In the genomic region with DNA sequence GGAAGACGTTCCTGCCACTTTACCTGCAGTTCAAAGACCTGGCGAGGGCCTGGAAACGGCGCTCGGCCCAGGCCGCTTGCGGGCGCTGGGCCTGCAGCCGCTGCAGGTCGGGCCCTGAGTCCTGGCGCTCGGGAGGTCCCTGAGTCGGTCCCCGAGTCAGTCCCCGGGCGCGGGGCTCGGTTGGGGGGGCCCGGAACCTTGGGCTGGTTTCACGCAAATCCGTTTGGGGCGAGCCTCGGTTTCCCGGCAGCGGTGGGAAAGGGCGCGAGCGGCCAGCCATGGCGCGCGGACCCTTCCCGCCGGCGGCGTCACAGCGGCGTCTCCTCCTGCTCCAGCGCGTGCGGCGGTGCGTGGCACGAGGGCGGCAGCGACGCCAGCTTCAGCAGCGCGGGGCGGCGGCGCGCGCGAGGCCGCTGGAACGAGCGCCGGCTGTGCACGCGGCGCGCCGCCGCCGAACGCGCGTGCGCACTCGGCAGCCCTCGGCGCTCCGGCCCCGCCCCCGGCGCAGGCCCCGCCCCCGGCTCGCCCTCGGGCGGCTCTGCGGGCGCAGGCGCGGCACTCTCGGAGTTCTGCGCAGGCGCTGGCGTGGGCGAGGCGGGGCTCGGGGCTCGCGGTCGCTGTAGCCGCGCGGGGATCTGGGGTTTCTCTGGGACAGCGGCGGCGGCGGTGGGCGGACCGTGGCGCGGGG, we compare ENCODE assay signal across 8 cellular contexts. TPM values are rescaled to one million over a fixed set of nuclear protein-coding genes. Genes with fewer than 3 reads are reported as not detected.
DNase-seq lines count a peak whose midpoint lies in the region; ATAC-seq and TF ChIP-seq lines count a peak whose summit lies in the region.

No MANE protein-coding gene starts in this region.

- peak overlapping the region; percentile 60 to 85 for H3K27ac ChIP-seq in liver (ENCODE audit: low read depth in 1 of 2, low read length in 2 of 2)

- H3K27me3 ChIP-seq in BJ (ENCODE audit: control insufficient read depth, insufficient read depth, low read length) (no peaks in the 10 kb centered on the region), liver (ENCODE audit: control insufficient read depth in 4 of 4, insufficient read depth in 4 of 4, low read length in 3 of 4) (peaks cover 0 to 4% (median 0%) of the 10 kb centered on the region in 4 donors)

- no peak for TF ChIP-seq RAD21 in liver (IDR thresholded peaks at IDR 0.05)

- ATAC-seq in HG03432 (IDR thresholded peaks at IDR 0.05; ENCODE audit: unreplicated experiment) = peak; percentile 77

- DNase-seq in BJ (ENCODE audit: low read depth) (no peak), GM19238 (ENCODE audit: insufficient read length, low spot score) (peak; percentile 99), NCI-H510A treated with DMSO at 0.1 percent for 48 hours (lab: John Stamatoyannopoulos, UW) (peak; percentile 95), dermis blood vessel endothelial cell (peak; percentile 85)
- peak; percentile 79 to 84 for DNase-seq in activated CD4-positive, alpha-beta T cell treated with anti-CD3 and anti-CD28 coated beads, Interleukin-2, amount 50 U/mL, for 24 hours (ENCODE audit: low read depth in 1 of 2, low spot score in 1 of 2)
- DNase-seq in stimulated activated CD4-positive, alpha-beta T cell treated with anti-CD3 and anti-CD28 coated beads, Interleukin-4, amount 100 ng/mL, for 1 hour = peak; percentile 94

- peaks cover 13 to 29% (median 20%) of the 10 kb centered on the region in 4 donors for H3K4me1 ChIP-seq in liver (ENCODE audit: control insufficient read depth in 4 of 4, insufficient read depth in 4 of 4, low read length in 3 of 4)

- WGBS in liver = under 1% methylated on average over 106 of the region's 106 CpGs

- CTCF ChIA-PET in BJ (lab: Yijun Ruan, JAX) = interaction anchor here (0.6 to 3.2 kb wide), 5 partner anchors 16 to 156 kb away, joined by 3 to 11 read pairs (median 5); a partner anchor contains a TSS

- TF ChIP-seq CTCF in BJ (IDR thresholded peaks at IDR 0.05; ENCODE audit: insufficient read depth, low read depth, low read length) (no peak), liver (IDR thresholded peaks at IDR 0.05; ENCODE audit: low read depth, low read length, missing input control) (no peak)

- peaks cover 4% of the 10 kb centered on the region; the same call in 1 of the 2 replicates for H3K36me3 ChIP-seq in BJ (ENCODE audit: control insufficient read depth, insufficient read depth, low read length)
- peaks cover 0 to 3% (median under 1%) of the 10 kb centered on the region in 4 donors for H3K36me3 ChIP-seq in liver (ENCODE audit: control insufficient read depth in 4 of 4, insufficient read depth in 3 of 4, low read depth in 1 of 4, low read length in 3 of 4)

- peak overlapping the region; percentile 71 to 78 for H3K9ac ChIP-seq in liver (ENCODE audit: low read depth in 1 of 2, low read length in 2 of 2)

- H3K4me3 ChIP-seq in BJ (ENCODE audit: low read depth, low read length) (peak overlapping the region; percentile 77), liver (ENCODE audit: low read depth in 1 of 3, low read length in 3 of 3) (peak overlapping the region; percentile 72 to 91 (median 79))

- H3K9me3 ChIP-seq in liver (ENCODE audit: control insufficient read depth in 4 of 4, low read length in 3 of 4) = no peaks in the 10 kb centered on the region

- POLR2A ChIA-PET in BJ (lab: Charles Lee) = no interaction called here

TF ChIP-seq in liver, 16 proteins besides CTCF, POLR2A, EP300 and RAD21:
- TF ChIP-seq, protein P1, sequence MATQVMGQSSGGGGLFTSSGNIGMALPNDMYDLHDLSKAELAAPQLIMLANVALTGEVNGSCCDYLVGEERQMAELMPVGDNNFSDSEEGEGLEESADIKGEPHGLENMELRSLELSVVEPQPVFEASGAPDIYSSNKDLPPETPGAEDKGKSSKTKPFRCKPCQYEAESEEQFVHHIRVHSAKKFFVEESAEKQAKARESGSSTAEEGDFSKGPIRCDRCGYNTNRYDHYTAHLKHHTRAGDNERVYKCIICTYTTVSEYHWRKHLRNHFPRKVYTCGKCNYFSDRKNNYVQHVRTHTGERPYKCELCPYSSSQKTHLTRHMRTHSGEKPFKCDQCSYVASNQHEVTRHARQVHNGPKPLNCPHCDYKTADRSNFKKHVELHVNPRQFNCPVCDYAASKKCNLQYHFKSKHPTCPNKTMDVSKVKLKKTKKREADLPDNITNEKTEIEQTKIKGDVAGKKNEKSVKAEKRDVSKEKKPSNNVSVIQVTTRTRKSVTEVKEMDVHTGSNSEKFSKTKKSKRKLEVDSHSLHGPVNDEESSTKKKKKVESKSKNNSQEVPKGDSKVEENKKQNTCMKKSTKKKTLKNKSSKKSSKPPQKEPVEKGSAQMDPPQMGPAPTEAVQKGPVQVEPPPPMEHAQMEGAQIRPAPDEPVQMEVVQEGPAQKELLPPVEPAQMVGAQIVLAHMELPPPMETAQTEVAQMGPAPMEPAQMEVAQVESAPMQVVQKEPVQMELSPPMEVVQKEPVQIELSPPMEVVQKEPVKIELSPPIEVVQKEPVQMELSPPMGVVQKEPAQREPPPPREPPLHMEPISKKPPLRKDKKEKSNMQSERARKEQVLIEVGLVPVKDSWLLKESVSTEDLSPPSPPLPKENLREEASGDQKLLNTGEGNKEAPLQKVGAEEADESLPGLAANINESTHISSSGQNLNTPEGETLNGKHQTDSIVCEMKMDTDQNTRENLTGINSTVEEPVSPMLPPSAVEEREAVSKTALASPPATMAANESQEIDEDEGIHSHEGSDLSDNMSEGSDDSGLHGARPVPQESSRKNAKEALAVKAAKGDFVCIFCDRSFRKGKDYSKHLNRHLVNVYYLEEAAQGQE (IDR thresholded peaks at IDR 0.05) = no peak
- TF ChIP-seq NR2F2 (IDR thresholded peaks at IDR 0.05) (no peak), SP1 (IDR thresholded peaks at IDR 0.05) (no peak), HNF4G (IDR thresholded peaks at IDR 0.05) (no peak), JUND (IDR thresholded peaks at IDR 0.05) (no peak), TAF1 (conservative IDR thresholded peaks at IDR 0.05) (no peak), YY1 (IDR thresholded peaks at IDR 0.05) (no peak), FOXA2 (IDR thresholded peaks at IDR 0.05) (no peak), RXRA (IDR thresholded peaks at IDR 0.05) (no peak), GABPA (IDR thresholded peaks at IDR 0.05 in 1 of 2, conservative IDR thresholded peaks at IDR 0.05 in 1 of 2) (no peak), EGR1 (IDR thresholded peaks at IDR 0.05; ENCODE audit: low read depth in 2 of 2) (no peak)
- TF ChIP-seq, protein P2, sequence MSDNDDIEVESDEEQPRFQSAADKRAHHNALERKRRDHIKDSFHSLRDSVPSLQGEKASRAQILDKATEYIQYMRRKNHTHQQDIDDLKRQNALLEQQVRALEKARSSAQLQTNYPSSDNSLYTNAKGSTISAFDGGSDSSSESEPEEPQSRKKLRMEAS (IDR thresholded peaks at IDR 0.05) = no peak
- TF ChIP-seq, protein P3, sequence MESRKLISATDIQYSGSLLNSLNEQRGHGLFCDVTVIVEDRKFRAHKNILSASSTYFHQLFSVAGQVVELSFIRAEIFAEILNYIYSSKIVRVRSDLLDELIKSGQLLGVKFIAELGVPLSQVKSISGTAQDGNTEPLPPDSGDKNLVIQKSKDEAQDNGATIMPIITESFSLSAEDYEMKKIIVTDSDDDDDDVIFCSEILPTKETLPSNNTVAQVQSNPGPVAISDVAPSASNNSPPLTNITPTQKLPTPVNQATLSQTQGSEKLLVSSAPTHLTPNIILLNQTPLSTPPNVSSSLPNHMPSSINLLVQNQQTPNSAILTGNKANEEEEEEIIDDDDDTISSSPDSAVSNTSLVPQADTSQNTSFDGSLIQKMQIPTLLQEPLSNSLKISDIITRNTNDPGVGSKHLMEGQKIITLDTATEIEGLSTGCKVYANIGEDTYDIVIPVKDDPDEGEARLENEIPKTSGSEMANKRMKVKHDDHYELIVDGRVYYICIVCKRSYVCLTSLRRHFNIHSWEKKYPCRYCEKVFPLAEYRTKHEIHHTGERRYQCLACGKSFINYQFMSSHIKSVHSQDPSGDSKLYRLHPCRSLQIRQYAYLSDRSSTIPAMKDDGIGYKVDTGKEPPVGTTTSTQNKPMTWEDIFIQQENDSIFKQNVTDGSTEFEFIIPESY (IDR thresholded peaks at IDR 0.05) = no peak
- TF ChIP-seq, protein P4, sequence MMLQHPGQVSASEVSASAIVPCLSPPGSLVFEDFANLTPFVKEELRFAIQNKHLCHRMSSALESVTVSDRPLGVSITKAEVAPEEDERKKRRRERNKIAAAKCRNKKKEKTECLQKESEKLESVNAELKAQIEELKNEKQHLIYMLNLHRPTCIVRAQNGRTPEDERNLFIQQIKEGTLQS (IDR thresholded peaks at IDR 0.05) = no peak
TF ChIP-seq in liver: peak in this region for 0.

RNA-seq across cellular contexts. Expression of a gene that starts 29.8 kb away (rescaled TPM):
- polyA plus RNA-seq in BJ (2011; rRNA removed) (24.9 and 32.1 TPM in 2 replicates), liver (10 to 100 TPM; 12.4 to 17.2 TPM)
- 24.5 and 27.8 TPM in 2 replicates for polyA minus RNA-seq in BJ (2011; rRNA and poly(A)+ RNA removed)
- total RNA-seq in dermis blood vessel endothelial cell (44.3 and 52.1 TPM in 2 replicates), liver (10 to 100 TPM; 19.9 to 23.9 TPM)

RNA-seq across cellular contexts. Expression of a gene that starts 51.4 kb away (rescaled TPM):
- 0.98 and 1.2 TPM in 2 replicates for polyA plus RNA-seq in BJ (2011; rRNA removed)
- 0.09 and 0.10 TPM in 2 replicates for polyA minus RNA-seq in BJ (2011; rRNA and poly(A)+ RNA removed)
- 1.5 TPM in 2 replicates for total RNA-seq in dermis blood vessel endothelial cell
- total RNA-seq in liver = 1 to 10 TPM in 1 of 2 donors, under 1 TPM in 1; 0.65 to 1.0 TPM
- polyA plus RNA-seq in liver = under 1 TPM; 0.31 to 0.68 TPM
